Comparison of ENCODE assay signal across 1 cellular context in genomic region chr17:3983945-3984484, GRCh38.
TF ChIP-seq lines count a peak whose summit lies in the region.

No MANE protein-coding gene starts in this region.

TF ChIP-seq in HEK293, 187 proteins besides CTCF, POLR2A, EP300 and RAD21 (continued from another document and continues in another):
- TF ChIP-seq ZNF362 (tag by site-specific recombination; IDR thresholded peaks at IDR 0.05) = no peak
- TF ChIP-seq GLI4 (tag by site-specific recombination; IDR thresholded peaks at IDR 0.05) = no peak
- TF ChIP-seq ZNF341 (tag by site-specific recombination; IDR thresholded peaks at IDR 0.05; ENCODE audit: low read depth) = peak; percentile 34; the same call in 1 of the 2 replicates
- peak; percentile 91 for TF ChIP-seq ZNF518A (tag by site-specific recombination; conservative IDR thresholded peaks at IDR 0.05; ENCODE audit: low read depth)
- peak; percentile 84; the same call in 1 of the 2 replicates for TF ChIP-seq ZNF202 (tag by site-specific recombination; IDR thresholded peaks at IDR 0.05; ENCODE audit: borderline replicate concordance)
- peak; percentile 55; the same call in 1 of the 2 replicates for TF ChIP-seq ZNF664 (tag by site-specific recombination; IDR thresholded peaks at IDR 0.05)
- peak; percentile 35; the same call in 1 of the 2 replicates for TF ChIP-seq TSHZ1 (tag by site-specific recombination; IDR thresholded peaks at IDR 0.05; ENCODE audit: borderline replicate concordance)
- TF ChIP-seq ZNF37A (tag by site-specific recombination; IDR thresholded peaks at IDR 0.05) = no peak
- TF ChIP-seq ZFP37 (tag by site-specific recombination; IDR thresholded peaks at IDR 0.05) = 0 out of 2 replicates have a peak, but pooled peaks have one; percentile 38
- no peak for TF ChIP-seq ZSCAN30 (tag by site-specific recombination; IDR thresholded peaks at IDR 0.05)
- no peak for TF ChIP-seq ZNF16 (tag by site-specific recombination; IDR thresholded peaks at IDR 0.05; ENCODE audit: low read depth)
- peak; percentile 56 for TF ChIP-seq PRDM10 (tag by site-specific recombination; IDR thresholded peaks at IDR 0.05)
- no peak for TF ChIP-seq ZNF626 (tag by site-specific recombination; IDR thresholded peaks at IDR 0.05)
- TF ChIP-seq ZNF645 (tag by site-specific recombination; IDR thresholded peaks at IDR 0.05) = no peak
- peak; percentile 69 for TF ChIP-seq ZNF510 (tag by site-specific recombination; IDR thresholded peaks at IDR 0.05; ENCODE audit: insufficient replicate concordance)
- TF ChIP-seq ZNF148 (tag by site-specific recombination; IDR thresholded peaks at IDR 0.05; ENCODE audit: borderline replicate concordance) = no peak
- TF ChIP-seq ZNF335 (tag by site-specific recombination; conservative IDR thresholded peaks at IDR 0.05) = no peak
- TF ChIP-seq ZNF354C (tag by site-specific recombination; IDR thresholded peaks at IDR 0.05; ENCODE audit: borderline replicate concordance, low read depth) = no peak
- no peak for TF ChIP-seq ZBTB10 (tag by site-specific recombination; IDR thresholded peaks at IDR 0.05)
- no peak for TF ChIP-seq ZBTB44 (tag by site-specific recombination; IDR thresholded peaks at IDR 0.05)
- TF ChIP-seq ZBTB1 (tag by site-specific recombination; IDR thresholded peaks at IDR 0.05) = no peak
- TF ChIP-seq ATF2 (tag by site-specific recombination; IDR thresholded peaks at IDR 0.05; ENCODE audit: low read depth) = no peak
- TF ChIP-seq ZNF266 (tag by site-specific recombination; IDR thresholded peaks at IDR 0.05; ENCODE audit: low read depth) = peak; percentile 83
- TF ChIP-seq ZSCAN18 (tag by site-specific recombination; IDR thresholded peaks at IDR 0.05) = no peak
- no peak for TF ChIP-seq ZNF596 (tag by site-specific recombination; IDR thresholded peaks at IDR 0.05)
